ENCODE assay signal across 8 cellular contexts in genomic region chr7:5423844-5424688, GRCh38. TPM values are rescaled to one million over a fixed set of nuclear protein-coding genes. Genes with fewer than 3 reads are reported as not detected.
DNase-seq lines count a peak whose midpoint lies in the region; ATAC-seq lines count a peak whose summit lies in the region.

No MANE protein-coding gene starts in this region.

- peak overlapping the region; percentile 21 for H3K14ac ChIP-seq in neuronal stem cell (ENCODE audit: low read length)

- no peaks in the 10 kb centered on the region for H3K27me3 ChIP-seq in Karpas-422 (ENCODE audit: low read length)
- peaks cover 0 to 10% (median 3%) of the 10 kb centered on the region in 3 experiments for H3K27me3 ChIP-seq in neuronal stem cell (ENCODE audit: control insufficient read depth in 3 of 3, insufficient read depth in 3 of 3, low read depth in 1 of 3, low read length in 3 of 3)

- no peaks in the 10 kb centered on the region for H3K79me2 ChIP-seq in Karpas-422 (ENCODE audit: low read length)

- H3K4me1 ChIP-seq in Karpas-422 (ENCODE audit: low read length) (peaks cover 23% of the 10 kb centered on the region), neuronal stem cell (ENCODE audit: control insufficient read depth in 2 of 2, insufficient read depth in 1 of 2, low read depth in 1 of 2, low read length in 2 of 2) (peaks cover 7 to 11% of the 10 kb centered on the region in 2 donors)

- peak; percentile 98 for DNase-seq in ELF-1 (ENCODE audit: low read depth, low spot score)
- peak; percentile 95 for DNase-seq in Karpas-422
- DNase-seq in OCI-M1 (lab: John Stamatoyannopoulos, UW): peak; percentile 97
- DNase-seq in amniotic epithelial cell (ENCODE audit: low read depth): peak; percentile 99
- DNase-seq in Right ventricle myocardium inferior (ENCODE audit: missing footprints): peak; percentile 96
- peak; percentile 99 for DNase-seq in neuronal stem cell (ENCODE audit: low spot score)
- no peak for DNase-seq in T-helper 9 cell

- no peaks in the 10 kb centered on the region; the same call in 1 of the 2 replicates for H4K20me1 ChIP-seq in Karpas-422 (ENCODE audit: insufficient read depth, low read depth, low read length)

- H3K79me1 ChIP-seq in neuronal stem cell (ENCODE audit: low read depth, low read length): peaks cover 23% of the 10 kb centered on the region

- H2BK120ac ChIP-seq in neuronal stem cell (ENCODE audit: low read depth, low read length): peak overlapping the region; percentile 87

- WGBS in neuronal stem cell (ENCODE audit: extremely low coverage in 2 of 2, insufficient read length in 2 of 2, insufficient replicate concordance in 1 of 2), 2 donors: no CpG with 5 or more reads among the region's 56 CpGs

- peak overlapping the region; percentile 95 for H3K9ac ChIP-seq in Karpas-422 (ENCODE audit: low read length)
- H3K9ac ChIP-seq in neuronal stem cell (ENCODE audit: low read depth, low read length, poor library complexity): peak overlapping the region; percentile 84

- H3K9me2 ChIP-seq in Karpas-422 (replicated peaks; ENCODE audit: insufficient read depth, low read length): no peaks in the 10 kb centered on the region

- peak overlapping the region; percentile 100 for H3K4me2 ChIP-seq in Karpas-422 (ENCODE audit: low read depth, low read length, poor library complexity, severe bottlenecking)
- peak overlapping the region; percentile 97 for H3K4me2 ChIP-seq in neuronal stem cell (ENCODE audit: insufficient read depth, low read length, poor library complexity, severe bottlenecking)

- peak overlapping the region; percentile 64 for H2BK15ac ChIP-seq in neuronal stem cell (ENCODE audit: low read length)

- H2BK12ac ChIP-seq in neuronal stem cell (ENCODE audit: low read length): no peak overlapping the region

- ATAC-seq in Right ventricle myocardium inferior (peak; percentile 33), GM21447 (IDR thresholded peaks at IDR 0.05; ENCODE audit: unreplicated experiment) (no peak)

- no peaks in the 10 kb centered on the region for H3K36me3 ChIP-seq in Karpas-422 (ENCODE audit: insufficient read depth, low read length)
- peaks cover 0 to 18% of the 10 kb centered on the region in 2 donors for H3K36me3 ChIP-seq in neuronal stem cell (replicated peaks in 1 of 2; ENCODE audit: control insufficient read depth in 2 of 2, insufficient read depth in 2 of 2, low read length in 2 of 2)

- H2AFZ ChIP-seq in Karpas-422 (ENCODE audit: low read length): peak overlapping the region; percentile 99
- H2AFZ ChIP-seq in neuronal stem cell (ENCODE audit: low read length): peak overlapping the region; percentile 71

- intact Hi-C loops in Right ventricle myocardium inferior (cut with DNase I): loop anchor here (5.0 kb wide), 2 partner anchors 57 to 278 kb away; no protein-coding TSS in a partner anchor

- H2BK5ac ChIP-seq in neuronal stem cell (ENCODE audit: low read length): peak overlapping the region; percentile 99

- H2AK5ac ChIP-seq in neuronal stem cell (ENCODE audit: low read depth, low read length): peak overlapping the region; percentile 76

- H3K27ac ChIP-seq in Karpas-422 (ENCODE audit: low read length) (peak overlapping the region; percentile 79), neuronal stem cell (replicated peaks; ENCODE audit: low read length) (peak overlapping the region; percentile 97)

- no peak overlapping the region for H4K91ac ChIP-seq in neuronal stem cell (ENCODE audit: low read depth, low read length, poor library complexity)

- H4K8ac ChIP-seq in neuronal stem cell (ENCODE audit: low read depth, low read length): no peak overlapping the region

- H3K23ac ChIP-seq in neuronal stem cell (ENCODE audit: low read depth, low read length, poor library complexity): peak overlapping the region; percentile 65

- no peaks in the 10 kb centered on the region for H3K9me3 ChIP-seq in Karpas-422 (ENCODE audit: low read length)
- no peaks in the 10 kb centered on the region for H3K9me3 ChIP-seq in neuronal stem cell (replicated peaks in 1 of 2; ENCODE audit: control insufficient read depth in 2 of 2, insufficient read depth in 1 of 2, low read depth in 1 of 2, low read length in 2 of 2)

- no peak overlapping the region for H3K4ac ChIP-seq in neuronal stem cell (ENCODE audit: low read length)

- H3K18ac ChIP-seq in neuronal stem cell (ENCODE audit: low read length): peak overlapping the region; percentile 95

- H3K4me3 ChIP-seq in Karpas-422 (ENCODE audit: low read length) (peak overlapping the region; percentile 94), neuronal stem cell (ENCODE audit: low read length in 2 of 2) (peak overlapping the region; percentile 93)

RNA-seq across cellular contexts. Expression of gene TNRC18, which starts 0.4 kb away (rescaled TPM):
- 10.2 and 21.4 TPM in 2 replicates for total RNA-seq in Karpas-422 (2014; rRNA removed; shearing (Covaris generic); ENCODE audit: low replicate concordance)
- total RNA-seq in Right ventricle myocardium inferior: 34.8 TPM
- polyA plus RNA-seq in neuronal stem cell (2013, experiment 1 of 2): 33.6 TPM
- polyA plus RNA-seq in neuronal stem cell (2013, experiment 2 of 2): 37.1 TPM
